21 cellular contexts compared by ENCODE assay signal in genomic region chr3:60989893-60990740, GRCh38.
DNase-seq lines count a peak whose midpoint lies in the region; ATAC-seq, FAIRE-seq and TF ChIP-seq lines count a peak whose summit lies in the region.
"Had no signal": no experiment of that assay in that cellular context is flagged by ENCODE, and none has a peak within 500 bp of the region (broad histone marks: within the 10 kb centered on the region; RNA-seq: fewer than 3 reads in every experiment).

No MANE protein-coding gene starts in this region.

- H3K27ac ChIP-seq in K562 (ENCODE audit: extremely low read depth, low read depth, low read length) (no peak overlapping the region), mesendoderm (ENCODE audit: low read depth, low read length) (no peak overlapping the region), GM23338 (ENCODE audit: low read depth) (no peak overlapping the region)

- H3K4ac ChIP-seq in mesendoderm (ENCODE audit: low read depth, low read length) = peak overlapping the region; percentile 55

- no peak overlapping the region for H2AK5ac ChIP-seq in mesendoderm (ENCODE audit: low read length)

- H3K27me3 Mint-ChIP-seq in GM23338 (ENCODE audit: insufficient read depth, low read depth, poor library complexity) = no peaks in the 10 kb centered on the region
- H3K27me3 Mint-ChIP-seq: CD4-positive, CD25-positive, alpha-beta regulatory T cell; IgD-negative memory B cell had no signal

- no peak overlapping the region for H4K5ac ChIP-seq in mesendoderm (ENCODE audit: low read length)

- no peaks in the 10 kb centered on the region for H3F3A ChIP-seq in GM23338 (replicated peaks; ENCODE audit: low read depth)

- no peaks in the 10 kb centered on the region for H3K36me3 ChIP-seq in K562 (ENCODE audit: control insufficient read depth, insufficient read depth, low read length)
- no peaks in the 10 kb centered on the region for H3K36me3 ChIP-seq in mesendoderm (ENCODE audit: control insufficient read depth, insufficient read depth, low read length)
- H3K36me3 ChIP-seq in GM23338 (ENCODE audit: insufficient read depth) = 0 out of 2 replicates have a peak, but pooled peaks cover 5% of the 10 kb centered on the region
- H3K36me3 ChIP-seq: HAP-1 had no signal

- H3K79me1 ChIP-seq in mesendoderm (ENCODE audit: low read length) = no peaks in the 10 kb centered on the region

- no peak for TF ChIP-seq RAD21 in K562 (CRISPR knock-in tag; conservative IDR thresholded peaks at IDR 0.05 in 1 of 2, IDR thresholded peaks at IDR 0.05 in 1 of 2)

- no peaks in the 10 kb centered on the region for H3K4me1 Mint-ChIP-seq in GM23338
- H3K4me1 Mint-ChIP-seq: IgD-negative memory B cell had no signal

- TF ChIP-seq POLR2A in K562 (conservative IDR thresholded peaks at IDR 0.05) = no peak

- BruUV-seq in K562 (replicated peaks; lab: Mats Ljungman, UMichigan) = no TSS peak

- ATAC-seq in K562 = no peak
- no peak for ATAC-seq in GM23338

- H3K4me1 ChIP-seq in K562 (replicated peaks in 1 of 2; ENCODE audit: control insufficient read depth in 2 of 2, insufficient read depth in 2 of 2, low read length in 2 of 2) (no peaks in the 10 kb centered on the region; a peak in 1 of 5 replicates), mesendoderm (ENCODE audit: control insufficient read depth, low read depth, low read length) (peaks cover 2% of the 10 kb centered on the region), GM23338 (ENCODE audit: insufficient read depth) (no peaks in the 10 kb centered on the region)
- H3K4me1 ChIP-seq: Caco-2, HAP-1 had no signal

- CTCF ChIA-PET in HEK293T (lab: Yijun Ruan, JAX) = no interaction called here
- CTCF ChIA-PET in K562 (lab: Yijun Ruan, JAX; ENCODE audit: low intra/inter-chr PET ratio) = no interaction called here

- TF ChIP-seq CTCF in K562 (IDR thresholded peaks at IDR 0.05 in 2 of 3, conservative IDR thresholded peaks at IDR 0.05 in 1 of 3; ENCODE audit: insufficient read depth in 2 of 3, low read depth in 1 of 3, low read length in 3 of 3) = no peak
- no peak for TF ChIP-seq CTCF in GM23338 (conservative IDR thresholded peaks at IDR 0.05; ENCODE audit: low read depth in 2 of 2)

- H3K27me3 ChIP-seq in K562 (ENCODE audit: control insufficient read depth in 2 of 2, insufficient read depth in 2 of 2, low read length in 2 of 2) = no peaks in the 10 kb centered on the region
- H3K27me3 ChIP-seq in mesendoderm (ENCODE audit: insufficient read depth, low read length, poor library complexity) = no peaks in the 10 kb centered on the region
- no peaks in the 10 kb centered on the region for H3K27me3 ChIP-seq in GM23338 (ENCODE audit: insufficient read depth)

- H3K4me3 ChIP-seq in K562 (no peak overlapping the region), mesendoderm (ENCODE audit: low read length) (no peak overlapping the region), GM23338 (no peak overlapping the region)
- H3K4me3 ChIP-seq: HAP-1 had no signal

- no peak overlapping the region for H2BK120ac ChIP-seq in mesendoderm (ENCODE audit: low read depth, low read length)

- no peak overlapping the region for H4K8ac ChIP-seq in mesendoderm (ENCODE audit: low read depth, low read length)

- intact Hi-C loops in K562 (cut with micrococcal nuclease) = no loop called here

- H3K9me1 ChIP-seq in K562 (ENCODE audit: control insufficient read depth, insufficient read depth, low read length) = no peaks in the 10 kb centered on the region

- H3K9me2 ChIP-seq in GM23338 (ENCODE audit: insufficient read depth) = no peaks in the 10 kb centered on the region

- H3K9me3 Mint-ChIP-seq in GM23338 = peaks cover 22% of the 10 kb centered on the region

- TF ChIP-seq EP300 in K562 (IDR thresholded peaks at IDR 0.05; ENCODE audit: low read length) = no peak

- H3K18ac ChIP-seq in mesendoderm (ENCODE audit: low read length) = no peak overlapping the region

- H3K4me2 ChIP-seq in K562 (ENCODE audit: insufficient read depth, low read length) (no peak overlapping the region), mesendoderm (ENCODE audit: low read length) (no peak overlapping the region), GM23338 (no peak overlapping the region)

- no peak overlapping the region for H2BK5ac ChIP-seq in mesendoderm (ENCODE audit: low read length)

- WGBS in K562 (ENCODE audit: insufficient coverage, low coverage, missing lambda C conversion rate) = 11% methylated on average over 13 of the region's 13 CpGs
- WGBS in mesendoderm (ENCODE audit: extremely low coverage, insufficient coverage, low lambda C conversion rate) = no CpG with 5 or more reads among the region's 13 CpGs

- H3K4me3 Mint-ChIP-seq in GM23338 = no peak overlapping the region
- H3K4me3 Mint-ChIP-seq: CD4-positive, CD25-positive, alpha-beta regulatory T cell; IgD-negative memory B cell had no signal

- H4K20me1 ChIP-seq in K562 (replicated peaks; ENCODE audit: control insufficient read depth, insufficient read depth, low read length) (no peaks in the 10 kb centered on the region), GM23338 (replicated peaks; ENCODE audit: insufficient read depth) (no peaks in the 10 kb centered on the region)

- peak; percentile 51 for DNase-seq in COLO829 (ENCODE audit: low spot score)
- peak; percentile 10 for DNase-seq in HEK293T (ENCODE audit: extremely low spot score)
- peak in 1 of 4 experiments; percentile 13 for DNase-seq in K562 (ENCODE audit: extremely low read depth in 1 of 4, low spot score in 3 of 4)
- peak; percentile 49 for DNase-seq in mesendoderm
- no peak for DNase-seq in G401 (ENCODE audit: low spot score)
- no peak for DNase-seq in GM23338 (ENCODE audit: low spot score)
- DNase-seq in NCI-H2029 (lab: John Stamatoyannopoulos, UW) = no peak
- DNase-seq: Caco-2; CD4-positive, CD25-positive, alpha-beta regulatory T cell; DMS 273 treated with DMSO at 0.1 percent for 48 hours; DND-41; Kasumi-1; NCI-H1417; NCI-H1694 treated with DMSO at 0.1 percent for 48 hours; NCI-H2171; NCI-H524 treated with DMSO at 0.1 percent for 48 hours; NCI-H82 had no signal

- peaks cover 18% of the 10 kb centered on the region for H3K36me3 Mint-ChIP-seq in GM23338 (ENCODE audit: low read depth)
- H3K36me3 Mint-ChIP-seq: CD4-positive, CD25-positive, alpha-beta regulatory T cell; IgD-negative memory B cell had no signal

- POLR2A ChIA-PET in HEK293T (lab: Yijun Ruan, JAX) = no interaction called here
- POLR2A ChIA-PET in K562 (lab: Yijun Ruan, JAX) = no interaction called here

- H3K9ac ChIP-seq in K562 (ENCODE audit: insufficient read depth in 1 of 2, low read depth in 2 of 2, low read length in 2 of 2) (no peak overlapping the region), mesendoderm (ENCODE audit: low read length) (no peak overlapping the region)

- FAIRE-seq in K562 (lab: Jason Lieb, UNC) = no peak
- FAIRE-seq: GM12891, RCC 7860 had no signal

- H2BK15ac ChIP-seq in mesendoderm (replicated peaks; ENCODE audit: low read depth) = no peak overlapping the region

- H2AFZ ChIP-seq in K562 (ENCODE audit: low read depth, low read length) = no peak overlapping the region
- H2AFZ ChIP-seq in GM23338 = no peak overlapping the region

- H3K79me2 ChIP-seq in K562 (ENCODE audit: control insufficient read depth, insufficient read depth, low read length) (no peaks in the 10 kb centered on the region), mesendoderm (ENCODE audit: control insufficient read depth, insufficient read depth, low read length) (no peaks in the 10 kb centered on the region), GM23338 (replicated peaks; ENCODE audit: insufficient read depth) (no peaks in the 10 kb centered on the region)

- no peaks in the 10 kb centered on the region for H3K9me3 ChIP-seq in K562 (replicated peaks; ENCODE audit: control insufficient read depth, insufficient read depth, low read depth, low read length)
- H3K9me3 ChIP-seq: Caco-2 had no signal

- no peak overlapping the region for H3K27ac Mint-ChIP-seq in GM23338
- H3K27ac Mint-ChIP-seq: CD4-positive, CD25-positive, alpha-beta regulatory T cell; IgD-negative memory B cell had no signal

- no peak overlapping the region for H3K23ac ChIP-seq in mesendoderm (ENCODE audit: low read length)

- no peak overlapping the region for H3K56ac ChIP-seq in mesendoderm (ENCODE audit: low read length)

- in situ Hi-C loops in K562 (cut with MboI) (no loop called here), G401 (cut with HindIII; ENCODE audit: low sequenced_read_pairs) (no loop called here)

TF ChIP-seq in HEK293T, 16 proteins besides CTCF, POLR2A, EP300 and RAD21 (continues in another document):
- TF ChIP-seq TARDBP (IDR thresholded peaks at IDR 0.05) (no peak), NFRKB (IDR thresholded peaks at IDR 0.05) (no peak), ELF4 (IDR thresholded peaks at IDR 0.05) (no peak), SUZ12 (IDR thresholded peaks at IDR 0.05) (no peak)

TF ChIP-seq in K562, 482 proteins besides CTCF, POLR2A, EP300 and RAD21 (continues in another document):
- no peak for TF ChIP-seq ZKSCAN3 (CRISPR knock-in tag; IDR thresholded peaks at IDR 0.05)
- TF ChIP-seq, protein P1, sequence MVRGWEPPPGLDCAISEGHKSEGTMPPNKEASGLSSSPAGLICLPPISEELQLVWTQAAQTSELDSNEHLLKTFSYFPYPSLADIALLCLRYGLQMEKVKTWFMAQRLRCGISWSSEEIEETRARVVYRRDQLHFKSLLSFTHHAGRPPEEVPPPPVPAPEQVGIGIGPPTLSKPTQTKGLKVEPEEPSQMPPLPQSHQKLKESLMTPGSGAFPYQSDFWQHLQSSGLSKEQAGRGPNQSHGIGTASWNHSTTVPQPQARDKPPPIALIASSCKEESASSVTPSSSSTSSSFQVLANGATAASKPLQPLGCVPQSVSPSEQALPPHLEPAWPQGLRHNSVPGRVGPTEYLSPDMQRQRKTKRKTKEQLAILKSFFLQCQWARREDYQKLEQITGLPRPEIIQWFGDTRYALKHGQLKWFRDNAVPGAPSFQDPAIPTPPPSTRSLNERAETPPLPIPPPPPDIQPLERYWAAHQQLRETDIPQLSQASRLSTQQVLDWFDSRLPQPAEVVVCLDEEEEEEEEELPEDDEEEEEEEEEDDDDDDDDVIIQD (CRISPR knock-in tag; IDR thresholded peaks at IDR 0.05) = no peak
- 0 out of 4 replicates have a peak, but pooled peaks of 1 of the 2 experiments have one; percentile 17 for TF ChIP-seq TEAD1 (CRISPR knock-in tag; IDR thresholded peaks at IDR 0.05)

TF ChIP-seq in GM23338, 12 proteins besides CTCF, POLR2A, EP300 and RAD21 (continues in another document):
- TF ChIP-seq POLR2AphosphoS5 (IDR thresholded peaks at IDR 0.05; ENCODE audit: low read depth) = no peak
- no peak for TF ChIP-seq ETS1 (IDR thresholded peaks at IDR 0.05)

Comparison
In these comparisons a context has a peak if more than half of its experiments do, and no peak if none do; other contexts are left out.
1. DNase-seq: peak in COLO829 (single experiment), HEK293T (single experiment) and mesendoderm (single experiment); none in G401 (single experiment), GM23338 (single experiment) and NCI-H2029 (single experiment).